9 cellular contexts compared by ENCODE assay signal in the genomic region with DNA sequence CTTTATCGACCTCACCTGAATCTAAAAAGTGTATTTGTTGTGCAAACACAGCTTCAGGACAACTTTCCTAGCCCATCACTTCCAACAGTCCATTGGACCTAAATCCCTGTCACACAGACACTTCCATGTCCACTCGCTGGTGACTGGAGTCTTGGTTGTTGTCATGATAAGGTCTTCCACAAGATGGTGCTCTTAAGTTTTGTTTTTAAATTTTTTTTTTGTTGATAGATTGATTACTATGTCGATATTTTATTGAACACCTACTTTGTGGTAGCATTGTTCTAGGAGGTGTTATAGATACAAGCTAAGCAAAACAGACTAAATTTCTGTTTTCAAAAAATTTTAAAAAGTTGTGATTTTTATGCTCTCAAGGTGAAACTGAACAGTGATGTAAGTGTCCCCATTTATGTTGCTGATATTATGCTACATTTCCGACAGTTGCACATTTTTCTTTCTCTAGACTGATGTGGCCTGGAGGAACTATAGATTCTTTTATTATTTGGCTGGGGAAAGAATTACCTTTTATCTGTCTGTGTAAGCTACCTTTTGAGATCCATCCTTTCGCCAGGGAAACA. TPM values are rescaled to one million over a fixed set of nuclear protein-coding genes. Genes with fewer than 3 reads are reported as not detected.
DNase-seq lines count a peak whose midpoint lies in the region; ATAC-seq and TF ChIP-seq lines count a peak whose summit lies in the region.
"Had no signal": no experiment of that assay in that cellular context is flagged by ENCODE, and none has a peak within 500 bp of the region (broad histone marks: within the 10 kb centered on the region; RNA-seq: fewer than 3 reads in every experiment).

No MANE protein-coding gene starts in this region.

- DNase-seq in NCI-H2196 (lab: John Stamatoyannopoulos, UW; ENCODE audit: unreplicated experiment), result peak; percentile 3
- DNase-seq in NCI-H2196 treated with DMSO at 0.1 percent for 48 hours (lab: John Stamatoyannopoulos, UW; ENCODE audit: unreplicated experiment), result no peak
- peak; percentile 21 to 45 for DNase-seq in cardiac fibroblast (ENCODE audit: low read depth in 2 of 2)
- DNase-seq in progenitor cell of endocrine pancreas (ENCODE audit: low spot score, unreplicated experiment), result no peak
- DNase-seq in A172 (ENCODE audit: low spot score), result no peak
- DNase-seq in activated gamma-delta T cell (lab: John Stamatoyannopoulos, UW), result no peak

- H3K4me3 ChIP-seq in cardiac fibroblast (replicated peaks in 1 of 2; ENCODE audit: low read depth in 2 of 2, low read length in 2 of 2), result no peak overlapping the region

- no peak for ATAC-seq in HG03196 (IDR thresholded peaks at IDR 0.05; ENCODE audit: unreplicated experiment)
- ATAC-seq: stimulated activated naive CD8-positive, alpha-beta T cell treated with anti-CD3 and anti-CD28 coated beads, Interleukin-15, amount 100 ng/mL, for 72 hours had no signal

- H3K36me3 Mint-ChIP-seq in progenitor cell of endocrine pancreas (ENCODE audit: insufficient read depth), result no peaks in the 10 kb centered on the region

- H3K27ac Mint-ChIP-seq in progenitor cell of endocrine pancreas, result no peak overlapping the region
- H3K27ac Mint-ChIP-seq: stimulated activated naive CD8-positive, alpha-beta T cell treated with anti-CD3 and anti-CD28 coated beads, Interleukin-15, amount 100 ng/mL, for 72 hours had no signal

- H3K9me3 Mint-ChIP-seq in progenitor cell of endocrine pancreas (ENCODE audit: low read depth), result peaks cover 15% of the 10 kb centered on the region

- TF ChIP-seq CTCF in LNCAP (IDR thresholded peaks at IDR 0.05) (peak; percentile 52), cardiac fibroblast (IDR thresholded peaks at IDR 0.05; ENCODE audit: low read depth, low read length) (peak; percentile 51), progenitor cell of endocrine pancreas (IDR thresholded peaks at IDR 0.05; ENCODE audit: unreplicated experiment) (peak; percentile 49)

- peaks cover 21% of the 10 kb centered on the region for H3K27me3 Mint-ChIP-seq in progenitor cell of endocrine pancreas

- peaks cover 6% of the 10 kb centered on the region for H3K4me1 Mint-ChIP-seq in progenitor cell of endocrine pancreas (ENCODE audit: low read depth)
- H3K4me1 Mint-ChIP-seq: stimulated activated naive CD8-positive, alpha-beta T cell treated with anti-CD3 and anti-CD28 coated beads, Interleukin-15, amount 100 ng/mL, for 72 hours had no signal

- no peak overlapping the region for H3K4me3 Mint-ChIP-seq in progenitor cell of endocrine pancreas (ENCODE audit: low read depth)
- H3K4me3 Mint-ChIP-seq: stimulated activated naive CD8-positive, alpha-beta T cell treated with anti-CD3 and anti-CD28 coated beads, Interleukin-15, amount 100 ng/mL, for 72 hours had no signal

RNA-seq across cellular contexts. Expression of a gene that starts 8.1 kb away (rescaled TPM):
- not detected in 2 replicates for total RNA-seq in progenitor cell of endocrine pancreas
- total RNA-seq in A172 (2014; rRNA removed; shearing (Covaris generic)), result not detected in 2 replicates

Comparison
In these comparisons a context has a peak if more than half of its experiments do, and no peak if none do; other contexts are left out.
1. DNase-seq: peak in NCI-H2196 (single experiment) and cardiac fibroblast (2 of 2); none in NCI-H2196 treated with DMSO at 0.1 percent for 48 hours (single experiment), progenitor cell of endocrine pancreas (single experiment), A172 (single experiment) and activated gamma-delta T cell (single experiment).
2. Peak in every context shown above with its lines, with median percentiles within 50 percentile points of each other: CTCF ChIP-seq.